In genomic region chr7:151308791-151309190, GRCh38 we compare ENCODE assay signal across 12 cellular contexts. TPM values are rescaled to one million over a fixed set of nuclear protein-coding genes. Genes with fewer than 3 reads are reported as not detected.
DNase-seq lines count a peak whose midpoint lies in the region; TF ChIP-seq lines count a peak whose summit lies in the region.
"Had no signal": no experiment of that assay in that cellular context is flagged by ENCODE, and none has a peak within 500 bp of the region (broad histone marks: within the 10 kb centered on the region; RNA-seq: fewer than 3 reads in every experiment).

No MANE protein-coding gene starts in this region.

- no peak overlapping the region for H3K4me3 ChIP-seq in WERI-Rb-1 (ENCODE audit: low read depth, low read length)
- H3K4me3 ChIP-seq in colonic mucosa = no peak overlapping the region
- H3K4me3 ChIP-seq: GM12878 had no signal

- peaks cover 6% of the 10 kb centered on the region for H3K9me3 Mint-ChIP-seq in activated CD4-positive, alpha-beta memory T cell treated with anti-CD3 and anti-CD28 coated beads, Interleukin-2, amount 10 ng/mL, durations not matched to agents 7 days and 5 days
- H3K9me3 Mint-ChIP-seq in activated CD4-positive, alpha-beta memory T cell treated with anti-CD3 and anti-CD28 coated beads for 36 hours = peaks cover 11% of the 10 kb centered on the region
- H3K9me3 Mint-ChIP-seq: CD8-positive, alpha-beta T cell had no signal

- no peak overlapping the region for H3K9ac ChIP-seq in colonic mucosa (ENCODE audit: low read depth in 2 of 2, low read length in 2 of 2)

- peaks cover under 1% of the 10 kb centered on the region for H3K4me1 ChIP-seq in colonic mucosa

- H3K4me3 Mint-ChIP-seq in activated CD4-positive, alpha-beta memory T cell treated with anti-CD3 and anti-CD28 coated beads, Interleukin-2, amount 10 ng/mL, durations not matched to agents 7 days and 5 days = no peak overlapping the region
- no peak overlapping the region for H3K4me3 Mint-ChIP-seq in activated CD4-positive, alpha-beta memory T cell treated with anti-CD3 and anti-CD28 coated beads for 36 hours
- H3K4me3 Mint-ChIP-seq: CD14-positive monocyte; CD8-positive, alpha-beta T cell had no signal

- no peaks in the 10 kb centered on the region for H3K36me3 Mint-ChIP-seq in activated CD4-positive, alpha-beta memory T cell treated with anti-CD3 and anti-CD28 coated beads, Interleukin-2, amount 10 ng/mL, durations not matched to agents 7 days and 5 days (ENCODE audit: low read depth)
- H3K36me3 Mint-ChIP-seq in activated CD4-positive, alpha-beta memory T cell treated with anti-CD3 and anti-CD28 coated beads for 36 hours = peaks cover 1% of the 10 kb centered on the region
- H3K36me3 Mint-ChIP-seq: CD8-positive, alpha-beta T cell had no signal

- H3K27ac ChIP-seq in WERI-Rb-1 (no peak overlapping the region), colonic mucosa (no peak overlapping the region)
- H3K27ac ChIP-seq: 22Rv1 had no signal

- DNase-seq in activated CD4-positive, alpha-beta memory T cell treated with anti-CD3 and anti-CD28 coated beads, Interleukin-2, amount 10 ng/mL, durations not matched to agents 7 days and 5 days = peak; percentile 11
- DNase-seq in activated CD4-positive, alpha-beta memory T cell treated with anti-CD3 and anti-CD28 coated beads for 36 hours = no peak
- DNase-seq in WERI-Rb-1 (peak; percentile 25), islet precursor cell (peak; percentile 26), retina (peak; percentile 45), NCI-H2196 treated with DMSO at 0.1 percent for 48 hours (lab: John Stamatoyannopoulos, UW; ENCODE audit: unreplicated experiment) (no peak), DMS 273 treated with DMSO at 0.1 percent for 48 hours (lab: John Stamatoyannopoulos, UW) (no peak), colonic mucosa (no peak)

- CTCF ChIA-PET in activated CD4-positive, alpha-beta memory T cell treated with anti-CD3 and anti-CD28 coated beads, Interleukin-2, amount 10 ng/mL, durations not matched to agents 7 days and 5 days (lab: Charles Lee) = interaction anchor here (3.8 kb wide), 1 partner anchor 42 kb away, joined by 42 read pairs; no protein-coding TSS in a partner anchor
- CTCF ChIA-PET in activated CD4-positive, alpha-beta memory T cell treated with anti-CD3 and anti-CD28 coated beads for 36 hours (lab: Charles Lee) = interaction anchor here (0.9 to 5.6 kb wide), 3 partner anchors 44 to 72 kb away, joined by 4 to 61 read pairs (median 4); no protein-coding TSS in a partner anchor

- intact Hi-C loops in activated CD4-positive, alpha-beta memory T cell treated with anti-CD3 and anti-CD28 coated beads for 36 hours (cut with micrococcal nuclease) = no loop called here
- intact Hi-C loops in colonic mucosa (cut with DNase I) = no loop called here

- no peak for TF ChIP-seq CTCF in WERI-Rb-1 (IDR thresholded peaks at IDR 0.05; ENCODE audit: low read depth, low read length)
- TF ChIP-seq CTCF in colonic mucosa (IDR thresholded peaks at IDR 0.05) = no peak

- peaks cover 15% of the 10 kb centered on the region for H3K27me3 Mint-ChIP-seq in activated CD4-positive, alpha-beta memory T cell treated with anti-CD3 and anti-CD28 coated beads, Interleukin-2, amount 10 ng/mL, durations not matched to agents 7 days and 5 days
- peaks cover 14% of the 10 kb centered on the region for H3K27me3 Mint-ChIP-seq in activated CD4-positive, alpha-beta memory T cell treated with anti-CD3 and anti-CD28 coated beads for 36 hours

- H3K4me1 Mint-ChIP-seq in activated CD4-positive, alpha-beta memory T cell treated with anti-CD3 and anti-CD28 coated beads, Interleukin-2, amount 10 ng/mL, durations not matched to agents 7 days and 5 days = peaks cover 10% of the 10 kb centered on the region
- peaks cover 9% of the 10 kb centered on the region for H3K4me1 Mint-ChIP-seq in activated CD4-positive, alpha-beta memory T cell treated with anti-CD3 and anti-CD28 coated beads for 36 hours (ENCODE audit: low read depth)

- H3K27ac Mint-ChIP-seq in activated CD4-positive, alpha-beta memory T cell treated with anti-CD3 and anti-CD28 coated beads, Interleukin-2, amount 10 ng/mL, durations not matched to agents 7 days and 5 days = no peak overlapping the region
- no peak overlapping the region for H3K27ac Mint-ChIP-seq in activated CD4-positive, alpha-beta memory T cell treated with anti-CD3 and anti-CD28 coated beads for 36 hours
- H3K27ac Mint-ChIP-seq: CD14-positive monocyte; CD8-positive, alpha-beta T cell had no signal

- H3K9me3 ChIP-seq in WERI-Rb-1 (ENCODE audit: severe bottlenecking) (no peaks in the 10 kb centered on the region), colonic mucosa (no peaks in the 10 kb centered on the region)

- H3K36me3 ChIP-seq in WERI-Rb-1 (no peaks in the 10 kb centered on the region), colonic mucosa (no peaks in the 10 kb centered on the region)

- POLR2A ChIA-PET in activated CD4-positive, alpha-beta memory T cell treated with anti-CD3 and anti-CD28 coated beads, Interleukin-2, amount 10 ng/mL, durations not matched to agents 7 days and 5 days (lab: Charles Lee) = no interaction called here
- POLR2A ChIA-PET in activated CD4-positive, alpha-beta memory T cell treated with anti-CD3 and anti-CD28 coated beads for 36 hours (lab: Charles Lee) = interaction anchor here (0.5 kb wide), 1 partner anchor 51 kb away, joined by 3 read pairs; no protein-coding TSS in a partner anchor

- H3K27me3 ChIP-seq in WERI-Rb-1 (ENCODE audit: insufficient read depth, low read depth, severe bottlenecking) (no peaks in the 10 kb centered on the region), colonic mucosa (peaks cover 3% of the 10 kb centered on the region)

RNA-seq across cellular contexts. Expression of gene NUB1, which starts 32.8 kb away (rescaled TPM):
- 10 to 100 TPM; 62.1 to 67.3 TPM for total RNA-seq in activated CD4-positive, alpha-beta memory T cell treated with anti-CD3 and anti-CD28 coated beads, Interleukin-2, amount 10 ng/mL, durations not matched to agents 7 days and 5 days
- total RNA-seq in activated CD4-positive, alpha-beta memory T cell treated with anti-CD3 and anti-CD28 coated beads for 36 hours = 10 to 100 TPM; 48.0 to 48.6 TPM
- 10 to 100 TPM; 42.3 to 55.2 TPM for total RNA-seq in colonic mucosa

Comparison
In these comparisons a context has a peak if more than half of its experiments do, and no peak if none do; other contexts are left out.
1. DNase-seq: peak in activated CD4-positive, alpha-beta memory T cell treated with anti-CD3 and anti-CD28 coated beads, Interleukin-2, amount 10 ng/mL, durations not matched to agents 7 days and 5 days (single experiment), WERI-Rb-1 (single experiment), islet precursor cell (single experiment) and retina (single experiment); none in activated CD4-positive, alpha-beta memory T cell treated with anti-CD3 and anti-CD28 coated beads for 36 hours (single experiment), NCI-H2196 treated with DMSO at 0.1 percent for 48 hours (single experiment), DMS 273 treated with DMSO at 0.1 percent for 48 hours (single experiment) and colonic mucosa (single experiment).